1 cellular context compared by ENCODE assay signal in the genomic region with DNA sequence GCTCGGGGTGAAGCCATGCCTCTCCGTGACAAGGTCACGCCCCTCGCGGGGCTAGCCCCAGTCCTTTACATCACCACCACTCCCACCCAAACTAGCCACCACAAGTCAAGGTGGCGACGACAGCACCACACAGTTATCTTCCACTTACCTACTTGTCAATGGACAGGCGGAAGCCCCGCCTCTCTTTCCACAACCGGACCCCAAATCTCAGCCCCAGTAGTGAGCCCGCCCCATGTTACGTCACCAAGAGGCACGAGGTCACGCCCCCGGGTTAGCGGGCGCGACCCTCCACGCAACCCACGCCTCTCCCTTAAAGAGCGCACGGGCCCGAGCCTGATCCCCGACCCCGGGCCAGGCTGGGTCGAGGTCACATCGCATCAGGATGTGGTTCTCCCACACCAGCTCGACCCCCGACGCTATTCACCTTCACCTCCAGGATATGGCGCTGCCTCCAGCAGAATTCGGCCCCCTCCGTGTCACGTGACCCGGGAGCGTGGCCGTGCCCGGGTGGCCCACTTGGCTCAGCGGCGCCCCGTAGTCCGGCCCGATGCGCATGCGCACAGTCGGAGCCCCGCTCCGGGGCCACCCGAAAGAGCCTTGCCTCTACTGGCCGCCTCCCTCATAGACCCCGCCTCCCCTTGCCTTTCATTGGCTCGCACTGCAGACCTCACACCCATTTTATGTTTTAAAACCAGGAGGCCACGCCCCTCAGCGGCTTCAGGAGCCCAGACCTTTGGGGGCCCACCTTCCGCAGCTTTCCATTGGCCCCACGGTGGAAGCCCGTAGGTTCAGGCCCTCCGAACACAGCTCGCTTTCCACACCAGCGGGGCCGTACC.
TF ChIP-seq lines count a peak whose summit lies in the region.

No MANE protein-coding gene starts in this region.

TF ChIP-seq in HepG2, 621 proteins besides CTCF, POLR2A, EP300 and RAD21 (continued from another document and continues in another):
- TF ChIP-seq, protein P1, sequence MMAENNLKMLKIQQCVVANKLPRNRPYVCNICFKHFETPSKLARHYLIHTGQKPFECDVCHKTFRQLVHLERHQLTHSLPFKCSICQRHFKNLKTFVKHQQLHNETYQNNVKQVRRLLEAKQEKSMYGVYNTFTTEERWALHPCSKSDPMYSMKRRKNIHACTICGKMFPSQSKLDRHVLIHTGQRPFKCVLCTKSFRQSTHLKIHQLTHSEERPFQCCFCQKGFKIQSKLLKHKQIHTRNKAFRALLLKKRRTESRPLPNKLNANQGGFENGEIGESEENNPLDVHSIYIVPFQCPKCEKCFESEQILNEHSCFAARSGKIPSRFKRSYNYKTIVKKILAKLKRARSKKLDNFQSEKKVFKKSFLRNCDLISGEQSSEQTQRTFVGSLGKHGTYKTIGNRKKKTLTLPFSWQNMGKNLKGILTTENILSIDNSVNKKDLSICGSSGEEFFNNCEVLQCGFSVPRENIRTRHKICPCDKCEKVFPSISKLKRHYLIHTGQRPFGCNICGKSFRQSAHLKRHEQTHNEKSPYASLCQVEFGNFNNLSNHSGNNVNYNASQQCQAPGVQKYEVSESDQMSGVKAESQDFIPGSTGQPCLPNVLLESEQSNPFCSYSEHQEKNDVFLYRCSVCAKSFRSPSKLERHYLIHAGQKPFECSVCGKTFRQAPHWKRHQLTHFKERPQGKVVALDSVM (CRISPR knock-in tag; IDR thresholded peaks at IDR 0.05): peak; percentile 56
- TF ChIP-seq DPF2 (CRISPR knock-in tag; IDR thresholded peaks at IDR 0.05; ENCODE audit: borderline replicate concordance, low read depth) (no peak), CREM (IDR thresholded peaks at IDR 0.05) (peak; percentile 86), CREM (CRISPR knock-in tag; IDR thresholded peaks at IDR 0.05) (no peak), ZNF367 (CRISPR knock-in tag; IDR thresholded peaks at IDR 0.05; ENCODE audit: borderline replicate concordance) (no peak), FOXA3 (CRISPR knock-in tag; IDR thresholded peaks at IDR 0.05) (no peak), HDAC2 (CRISPR knock-in tag; IDR thresholded peaks at IDR 0.05) (peak; percentile 52), DR1 (CRISPR knock-in tag; IDR thresholded peaks at IDR 0.05) (peak; percentile 29; the same call in 1 of the 2 replicates), CREBL2 (CRISPR knock-in tag; IDR thresholded peaks at IDR 0.05; ENCODE audit: borderline replicate concordance) (peak; percentile 77; the same call in 1 of the 2 replicates), ZFP90 (CRISPR knock-in tag; IDR thresholded peaks at IDR 0.05; ENCODE audit: borderline replicate concordance) (peak; percentile 95), NFRKB (IDR thresholded peaks at IDR 0.05) (no peak), ZNF34 (CRISPR knock-in tag; IDR thresholded peaks at IDR 0.05; ENCODE audit: borderline replicate concordance) (no peak), PHF21A (CRISPR knock-in tag; IDR thresholded peaks at IDR 0.05) (peak; percentile 87), PRMT3 (CRISPR knock-in tag; IDR thresholded peaks at IDR 0.05; ENCODE audit: borderline replicate concordance, low read depth) (no peak), THAP11 (CRISPR knock-in tag; IDR thresholded peaks at IDR 0.05) (peak; percentile 87), PTBP1 (IDR thresholded peaks at IDR 0.05; ENCODE audit: low read depth, low read length, poor library complexity, severe bottlenecking) (no peak), SCMH1 (CRISPR knock-in tag; IDR thresholded peaks at IDR 0.05; ENCODE audit: borderline replicate concordance) (no peak), SMC3 (IDR thresholded peaks at IDR 0.05; ENCODE audit: low read length) (no peak), CHCHD3 (CRISPR knock-in tag; IDR thresholded peaks at IDR 0.05) (no peak; the same call in 1 of the 2 replicates), ISX (CRISPR knock-in tag; conservative IDR thresholded peaks at IDR 0.05) (no peak), KAT2B (IDR thresholded peaks at IDR 0.05; ENCODE audit: borderline replicate concordance, low read depth, low read length) (no peak), SP1 (IDR thresholded peaks at IDR 0.05) (no peak; the same call in 1 of the 2 replicates), SP1 (CRISPR knock-in tag; IDR thresholded peaks at IDR 0.05) (peak; percentile 64), MATR3 (CRISPR knock-in tag; IDR thresholded peaks at IDR 0.05) (no peak), BRCA1 (CRISPR knock-in tag; IDR thresholded peaks at IDR 0.05) (peak; percentile 81; the same call in 1 of the 2 replicates), ZFP36L2 (CRISPR knock-in tag; IDR thresholded peaks at IDR 0.05) (no peak), AGO1 (IDR thresholded peaks at IDR 0.05; ENCODE audit: low read depth, low read length, poor library complexity, severe bottlenecking) (no peak), REXO4 (CRISPR knock-in tag; IDR thresholded peaks at IDR 0.05; ENCODE audit: borderline replicate concordance) (no peak), ZBTB1 (CRISPR knock-in tag; IDR thresholded peaks at IDR 0.05; ENCODE audit: borderline replicate concordance) (no peak), ZNF850 (CRISPR knock-in tag; conservative IDR thresholded peaks at IDR 0.05) (0 out of 2 replicates have a peak, but pooled peaks have one; percentile 69), ZNF546 (CRISPR knock-in tag; conservative IDR thresholded peaks at IDR 0.05) (peak; percentile 85; the same call in 1 of the 2 replicates), RBAK (CRISPR knock-in tag; IDR thresholded peaks at IDR 0.05) (no peak), HOXA3 (CRISPR knock-in tag; IDR thresholded peaks at IDR 0.05) (peak; percentile 90), ZNF326 (CRISPR knock-in tag; IDR thresholded peaks at IDR 0.05; ENCODE audit: borderline replicate concordance) (no peak), SNAI1 (CRISPR knock-in tag; IDR thresholded peaks at IDR 0.05; ENCODE audit: borderline replicate concordance) (no peak), ZNF513 (CRISPR knock-in tag; conservative IDR thresholded peaks at IDR 0.05) (no peak), ZNF788 (CRISPR knock-in tag; IDR thresholded peaks at IDR 0.05; ENCODE audit: borderline replicate concordance) (peak; percentile 59; the same call in 1 of the 2 replicates), ZFX (CRISPR knock-in tag; IDR thresholded peaks at IDR 0.05; ENCODE audit: low read depth) (peak; percentile 66), ZNF674 (CRISPR knock-in tag; IDR thresholded peaks at IDR 0.05; ENCODE audit: low read depth) (0 out of 2 replicates have a peak, but pooled peaks have one; percentile 11), SETDB1 (CRISPR knock-in tag; IDR thresholded peaks at IDR 0.05; ENCODE audit: borderline replicate concordance) (no peak), NFYC (CRISPR knock-in tag; IDR thresholded peaks at IDR 0.05) (peak; percentile 89), KLF12 (CRISPR knock-in tag; IDR thresholded peaks at IDR 0.05; ENCODE audit: borderline replicate concordance) (no peak; the same call in none of the 2 replicates), NONO (IDR thresholded peaks at IDR 0.05) (no peak), NONO (CRISPR knock-in tag; conservative IDR thresholded peaks at IDR 0.05) (peak; percentile 75), NR3C1 (CRISPR knock-in tag; IDR thresholded peaks at IDR 0.05) (no peak), ZNF101 (CRISPR knock-in tag; IDR thresholded peaks at IDR 0.05; ENCODE audit: borderline replicate concordance, low read depth) (no peak), PHF5A (CRISPR knock-in tag; IDR thresholded peaks at IDR 0.05; ENCODE audit: low read depth, unreplicated experiment) (no peak), PHF8 (CRISPR knock-in tag; IDR thresholded peaks at IDR 0.05) (peak; percentile 81), RFXANK (CRISPR knock-in tag; IDR thresholded peaks at IDR 0.05) (no peak; the same call in 1 of the 2 replicates)
- TF ChIP-seq, protein P2, sequence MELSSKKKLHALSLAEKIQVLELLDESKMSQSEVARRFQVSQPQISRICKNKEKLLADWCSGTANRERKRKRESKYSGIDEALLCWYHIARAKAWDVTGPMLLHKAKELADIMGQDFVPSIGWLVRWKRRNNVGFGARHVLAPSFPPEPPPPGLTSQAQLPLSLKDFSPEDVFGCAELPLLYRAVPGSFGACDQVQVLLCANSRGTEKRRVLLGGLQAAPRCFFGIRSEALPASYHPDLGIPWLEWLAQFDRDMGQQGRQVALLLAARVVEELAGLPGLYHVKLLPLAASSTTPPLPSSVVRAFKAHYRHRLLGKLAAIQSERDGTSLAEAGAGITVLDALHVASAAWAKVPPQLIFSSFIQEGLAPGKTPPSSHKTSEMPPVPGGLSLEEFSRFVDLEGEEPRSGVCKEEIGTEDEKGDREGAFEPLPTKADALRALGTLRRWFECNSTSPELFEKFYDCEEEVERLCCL (CRISPR knock-in tag; IDR thresholded peaks at IDR 0.05; ENCODE audit: borderline replicate concordance): no peak
- TF ChIP-seq, protein P3, sequence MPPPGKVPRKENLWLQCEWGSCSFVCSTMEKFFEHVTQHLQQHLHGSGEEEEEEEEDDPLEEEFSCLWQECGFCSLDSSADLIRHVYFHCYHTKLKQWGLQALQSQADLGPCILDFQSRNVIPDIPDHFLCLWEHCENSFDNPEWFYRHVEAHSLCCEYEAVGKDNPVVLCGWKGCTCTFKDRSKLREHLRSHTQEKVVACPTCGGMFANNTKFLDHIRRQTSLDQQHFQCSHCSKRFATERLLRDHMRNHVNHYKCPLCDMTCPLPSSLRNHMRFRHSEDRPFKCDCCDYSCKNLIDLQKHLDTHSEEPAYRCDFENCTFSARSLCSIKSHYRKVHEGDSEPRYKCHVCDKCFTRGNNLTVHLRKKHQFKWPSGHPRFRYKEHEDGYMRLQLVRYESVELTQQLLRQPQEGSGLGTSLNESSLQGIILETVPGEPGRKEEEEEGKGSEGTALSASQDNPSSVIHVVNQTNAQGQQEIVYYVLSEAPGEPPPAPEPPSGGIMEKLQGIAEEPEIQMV (CRISPR knock-in tag; IDR thresholded peaks at IDR 0.05; ENCODE audit: low read depth): 0 out of 2 replicates have a peak, but pooled peaks have one; percentile 26
- TF ChIP-seq, protein P4, sequence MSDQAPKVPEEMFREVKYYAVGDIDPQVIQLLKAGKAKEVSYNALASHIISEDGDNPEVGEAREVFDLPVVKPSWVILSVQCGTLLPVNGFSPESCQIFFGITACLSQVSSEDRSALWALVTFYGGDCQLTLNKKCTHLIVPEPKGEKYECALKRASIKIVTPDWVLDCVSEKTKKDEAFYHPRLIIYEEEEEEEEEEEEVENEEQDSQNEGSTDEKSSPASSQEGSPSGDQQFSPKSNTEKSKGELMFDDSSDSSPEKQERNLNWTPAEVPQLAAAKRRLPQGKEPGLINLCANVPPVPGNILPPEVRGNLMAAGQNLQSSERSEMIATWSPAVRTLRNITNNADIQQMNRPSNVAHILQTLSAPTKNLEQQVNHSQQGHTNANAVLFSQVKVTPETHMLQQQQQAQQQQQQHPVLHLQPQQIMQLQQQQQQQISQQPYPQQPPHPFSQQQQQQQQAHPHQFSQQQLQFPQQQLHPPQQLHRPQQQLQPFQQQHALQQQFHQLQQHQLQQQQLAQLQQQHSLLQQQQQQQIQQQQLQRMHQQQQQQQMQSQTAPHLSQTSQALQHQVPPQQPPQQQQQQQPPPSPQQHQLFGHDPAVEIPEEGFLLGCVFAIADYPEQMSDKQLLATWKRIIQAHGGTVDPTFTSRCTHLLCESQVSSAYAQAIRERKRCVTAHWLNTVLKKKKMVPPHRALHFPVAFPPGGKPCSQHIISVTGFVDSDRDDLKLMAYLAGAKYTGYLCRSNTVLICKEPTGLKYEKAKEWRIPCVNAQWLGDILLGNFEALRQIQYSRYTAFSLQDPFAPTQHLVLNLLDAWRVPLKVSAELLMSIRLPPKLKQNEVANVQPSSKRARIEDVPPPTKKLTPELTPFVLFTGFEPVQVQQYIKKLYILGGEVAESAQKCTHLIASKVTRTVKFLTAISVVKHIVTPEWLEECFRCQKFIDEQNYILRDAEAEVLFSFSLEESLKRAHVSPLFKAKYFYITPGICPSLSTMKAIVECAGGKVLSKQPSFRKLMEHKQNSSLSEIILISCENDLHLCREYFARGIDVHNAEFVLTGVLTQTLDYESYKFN (CRISPR knock-in tag; conservative IDR thresholded peaks at IDR 0.05): peak; percentile 19; the same call in 1 of the 2 replicates
- TF ChIP-seq, protein P5, sequence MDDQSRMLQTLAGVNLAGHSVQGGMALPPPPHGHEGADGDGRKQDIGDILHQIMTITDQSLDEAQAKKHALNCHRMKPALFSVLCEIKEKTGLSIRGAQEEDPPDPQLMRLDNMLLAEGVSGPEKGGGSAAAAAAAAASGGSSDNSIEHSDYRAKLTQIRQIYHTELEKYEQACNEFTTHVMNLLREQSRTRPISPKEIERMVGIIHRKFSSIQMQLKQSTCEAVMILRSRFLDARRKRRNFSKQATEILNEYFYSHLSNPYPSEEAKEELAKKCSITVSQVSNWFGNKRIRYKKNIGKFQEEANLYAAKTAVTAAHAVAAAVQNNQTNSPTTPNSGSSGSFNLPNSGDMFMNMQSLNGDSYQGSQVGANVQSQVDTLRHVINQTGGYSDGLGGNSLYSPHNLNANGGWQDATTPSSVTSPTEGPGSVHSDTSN (CRISPR knock-in tag; IDR thresholded peaks at IDR 0.05; ENCODE audit: borderline replicate concordance): no peak
- TF ChIP-seq, protein P6, sequence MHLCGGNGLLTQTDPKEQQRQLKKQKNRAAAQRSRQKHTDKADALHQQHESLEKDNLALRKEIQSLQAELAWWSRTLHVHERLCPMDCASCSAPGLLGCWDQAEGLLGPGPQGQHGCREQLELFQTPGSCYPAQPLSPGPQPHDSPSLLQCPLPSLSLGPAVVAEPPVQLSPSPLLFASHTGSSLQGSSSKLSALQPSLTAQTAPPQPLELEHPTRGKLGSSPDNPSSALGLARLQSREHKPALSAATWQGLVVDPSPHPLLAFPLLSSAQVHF (CRISPR knock-in tag; IDR thresholded peaks at IDR 0.05): no peak
